In the genomic region with DNA sequence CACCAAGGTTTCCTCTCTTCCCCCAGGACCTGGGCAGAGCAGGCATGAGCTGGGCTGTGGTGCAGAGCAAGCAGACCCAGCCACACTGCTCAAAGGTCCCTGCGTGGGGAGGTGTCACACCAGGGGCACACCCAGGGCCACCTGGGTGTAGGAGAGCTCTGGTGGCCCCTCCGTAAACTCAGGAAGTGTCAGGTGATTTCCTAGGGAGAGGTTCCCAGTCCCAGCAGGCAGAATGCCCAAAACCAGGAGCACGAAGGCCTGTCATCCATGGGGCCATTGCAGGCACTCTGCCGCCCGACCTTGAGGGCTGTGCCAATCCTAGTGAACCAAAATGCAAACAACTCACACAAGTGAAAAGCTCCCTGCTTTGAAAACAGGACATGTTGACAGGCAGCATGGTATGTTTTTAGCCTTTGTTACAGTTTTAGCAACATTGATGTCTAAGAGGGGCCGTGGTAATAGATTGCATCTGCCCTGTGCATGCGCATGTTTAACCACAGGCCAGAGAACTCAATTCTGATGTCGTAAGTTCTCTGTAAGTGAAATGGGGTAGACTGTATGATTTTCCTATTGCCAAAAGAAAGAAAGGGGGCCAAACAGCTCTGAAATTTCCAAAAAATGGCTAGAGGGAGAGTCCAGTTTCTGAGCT, we compare ENCODE assay signal across 1 cellular context.
TF ChIP-seq lines count a peak whose summit lies in the region.

No MANE protein-coding gene starts in this region.

TF ChIP-seq in IMR-90, 13 proteins besides CTCF, POLR2A, EP300 and RAD21:
- TF ChIP-seq RFX5 (IDR thresholded peaks at IDR 0.05; ENCODE audit: low read depth, low read length) (no peak), RCOR1 (IDR thresholded peaks at IDR 0.05; ENCODE audit: insufficient replicate concordance, low read length) (no peak), MAZ (IDR thresholded peaks at IDR 0.05; ENCODE audit: borderline replicate concordance, low read depth, low read length) (no peak), CHD1 (IDR thresholded peaks at IDR 0.05; ENCODE audit: low read depth, low read length) (no peak), CEBPB (IDR thresholded peaks at IDR 0.05; ENCODE audit: low read depth, low read length) (no peak), FOS (IDR thresholded peaks at IDR 0.05; ENCODE audit: low read depth, low read length) (no peak)
